Comparison of ENCODE assay signal across 1 cellular context in genomic region chr19:703651-704446, GRCh38.
TF ChIP-seq lines count a peak whose summit lies in the region.

No MANE protein-coding gene starts in this region.

TF ChIP-seq in HepG2, 621 proteins besides CTCF, POLR2A, EP300 and RAD21 (continued from another document and continues in another):
- 0 out of 2 replicates have a peak, but pooled peaks have one; percentile 45 for TF ChIP-seq DZIP1 (CRISPR knock-in tag; IDR thresholded peaks at IDR 0.05)
- peak; percentile 48; the same call in 1 of the 2 replicates for TF ChIP-seq ARID4A (CRISPR knock-in tag; IDR thresholded peaks at IDR 0.05; ENCODE audit: borderline replicate concordance)
- TF ChIP-seq ZNF160 (CRISPR knock-in tag; IDR thresholded peaks at IDR 0.05): peak; percentile 46; the same call in 1 of the 2 replicates
- TF ChIP-seq ZNF629 (CRISPR knock-in tag; conservative IDR thresholded peaks at IDR 0.05): no peak
- TF ChIP-seq ZNF878 (CRISPR knock-in tag; IDR thresholded peaks at IDR 0.05): no peak
- TF ChIP-seq ZNF740 (CRISPR knock-in tag; IDR thresholded peaks at IDR 0.05): no peak
- no peak for TF ChIP-seq FOXK2 (IDR thresholded peaks at IDR 0.05)
- TF ChIP-seq PHF5A (CRISPR knock-in tag; IDR thresholded peaks at IDR 0.05; ENCODE audit: low read depth, unreplicated experiment): no peak
- TF ChIP-seq SMC3 (IDR thresholded peaks at IDR 0.05; ENCODE audit: low read length): no peak
- TF ChIP-seq ZBTB8A (CRISPR knock-in tag; IDR thresholded peaks at IDR 0.05; ENCODE audit: borderline replicate concordance, low read depth): no peak
- TF ChIP-seq NR3C1 (CRISPR knock-in tag; IDR thresholded peaks at IDR 0.05): no peak
- TF ChIP-seq NR1H2 (CRISPR knock-in tag; IDR thresholded peaks at IDR 0.05; ENCODE audit: borderline replicate concordance, low read depth): peak; percentile 70; the same call in 1 of the 2 replicates
- TF ChIP-seq SP1 (IDR thresholded peaks at IDR 0.05): no peak
- peak; percentile 86 for TF ChIP-seq SP1 (CRISPR knock-in tag; IDR thresholded peaks at IDR 0.05)
- peak; percentile 39; the same call in 1 of the 2 replicates for TF ChIP-seq IRF2 (CRISPR knock-in tag; IDR thresholded peaks at IDR 0.05)
- TF ChIP-seq ZNF17 (CRISPR knock-in tag; IDR thresholded peaks at IDR 0.05): no peak
- TF ChIP-seq ZFP36L1 (CRISPR knock-in tag; IDR thresholded peaks at IDR 0.05): no peak
- TF ChIP-seq KAT8 (CRISPR knock-in tag; IDR thresholded peaks at IDR 0.05): peak; percentile 56; the same call in 1 of the 2 replicates
- TF ChIP-seq NFRKB (IDR thresholded peaks at IDR 0.05): no peak
- TF ChIP-seq ZNF607 (CRISPR knock-in tag; IDR thresholded peaks at IDR 0.05; ENCODE audit: borderline replicate concordance): peak; percentile 72; the same call in 1 of the 2 replicates
- TF ChIP-seq NR2C2 (CRISPR knock-in tag; IDR thresholded peaks at IDR 0.05; ENCODE audit: borderline replicate concordance): peak; percentile 16; the same call in 1 of the 2 replicates
- TF ChIP-seq BRF2 (CRISPR knock-in tag; IDR thresholded peaks at IDR 0.05): no peak
- no peak for TF ChIP-seq ZNF407 (CRISPR knock-in tag; IDR thresholded peaks at IDR 0.05; ENCODE audit: not compliant biosample characterization)
- 0 out of 2 replicates have a peak, but pooled peaks have one; percentile 22 for TF ChIP-seq GATAD1 (CRISPR knock-in tag; IDR thresholded peaks at IDR 0.05)
- TF ChIP-seq ZNF556 (CRISPR knock-in tag; IDR thresholded peaks at IDR 0.05; ENCODE audit: borderline replicate concordance): no peak
- 0 out of 2 replicates have a peak, but pooled peaks have one; percentile 47 for TF ChIP-seq KDM4B (CRISPR knock-in tag; IDR thresholded peaks at IDR 0.05)
- TF ChIP-seq ZNF792 (CRISPR knock-in tag; IDR thresholded peaks at IDR 0.05): peak; percentile 35; the same call in 1 of the 2 replicates
- TF ChIP-seq ARHGAP35 (CRISPR knock-in tag; IDR thresholded peaks at IDR 0.05; ENCODE audit: borderline replicate concordance): no peak
- TF ChIP-seq ZBTB38 (CRISPR knock-in tag; IDR thresholded peaks at IDR 0.05): peak; percentile 13; the same call in 1 of the 2 replicates
- TF ChIP-seq ZNF253 (CRISPR knock-in tag; IDR thresholded peaks at IDR 0.05; ENCODE audit: borderline replicate concordance): no peak
- TF ChIP-seq ZFY (CRISPR knock-in tag; IDR thresholded peaks at IDR 0.05): peak; percentile 63
- no peak for TF ChIP-seq ZNF576 (CRISPR knock-in tag; IDR thresholded peaks at IDR 0.05)
- peak; percentile 40 for TF ChIP-seq ERF (CRISPR knock-in tag; IDR thresholded peaks at IDR 0.05)
- TF ChIP-seq MXD1 (CRISPR knock-in tag; IDR thresholded peaks at IDR 0.05): no peak
- no peak for TF ChIP-seq ZNF589 (CRISPR knock-in tag; conservative IDR thresholded peaks at IDR 0.05)
- TF ChIP-seq MAZ (IDR thresholded peaks at IDR 0.05; ENCODE audit: borderline replicate concordance, low read depth, low read length): peak; percentile 61
- peak; percentile 3 for TF ChIP-seq MAZ (CRISPR knock-in tag; IDR thresholded peaks at IDR 0.05; ENCODE audit: low read depth)
- TF ChIP-seq ATF3 (CRISPR knock-in tag; IDR thresholded peaks at IDR 0.05): no peak
- peak; percentile 46 for TF ChIP-seq ZFP91 (CRISPR knock-in tag; IDR thresholded peaks at IDR 0.05; ENCODE audit: borderline replicate concordance)
- TF ChIP-seq TFE3 (CRISPR knock-in tag; IDR thresholded peaks at IDR 0.05): 0 out of 2 replicates have a peak, but pooled peaks have one; percentile 31
- TF ChIP-seq CHD2 (IDR thresholded peaks at IDR 0.05; ENCODE audit: low read depth, low read length): no peak
